Comparison of ENCODE assay signal across 8 cellular contexts in the genomic region with DNA sequence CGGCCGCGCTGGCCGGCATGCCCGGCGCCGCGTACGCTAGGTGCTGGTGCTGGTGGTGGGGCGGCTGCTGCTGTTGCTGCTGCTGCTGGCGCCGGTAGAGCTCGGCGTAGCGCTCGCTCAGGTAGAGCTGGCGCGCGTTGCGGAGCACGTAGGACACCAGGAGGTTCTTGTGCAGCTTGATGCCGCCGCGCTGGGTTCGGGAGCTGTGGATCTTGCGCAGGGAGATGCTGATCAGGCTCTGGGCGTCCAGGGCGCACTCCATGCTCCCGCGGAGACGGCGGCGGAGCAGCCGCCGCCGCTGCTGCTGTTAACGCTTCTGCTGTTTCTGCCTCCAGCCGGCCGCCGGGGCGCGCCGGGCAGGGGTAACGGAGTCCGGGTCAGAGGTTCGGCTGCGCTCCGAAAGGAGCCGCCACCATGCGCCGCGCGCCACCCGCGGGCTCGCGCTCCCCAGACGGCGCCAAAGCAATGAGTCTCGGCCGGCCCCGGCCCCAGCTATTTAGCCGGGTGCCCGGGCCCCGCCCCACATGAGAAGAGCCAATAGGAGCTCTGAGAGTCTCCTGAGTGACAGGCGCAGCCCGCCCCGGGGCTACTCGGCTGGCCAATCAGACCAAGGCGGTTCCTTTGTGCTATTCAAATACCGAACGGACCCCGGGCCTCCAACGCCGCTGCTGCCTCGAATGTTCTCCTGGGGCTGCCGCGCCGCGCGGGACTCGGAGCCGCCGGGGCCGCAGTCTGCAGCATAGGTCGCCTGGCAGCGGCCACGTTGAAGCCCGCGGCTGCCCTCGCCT. TPM values are rescaled to one million over a fixed set of nuclear protein-coding genes. Genes with fewer than 3 reads are reported as not detected.
DNase-seq lines count a peak whose midpoint lies in the region; ATAC-seq and TF ChIP-seq lines count a peak whose summit lies in the region.

TSS of gene IER5L (minus strand) at position 471 of the 788 bp plus-strand sequence. CDS start at position 262, 209 bp downstream.

- peak within 1 kb of the TSS; percentile 40 for H3K9ac ChIP-seq in SU-DHL-6 (ENCODE audit: low read length)
- peak within 1 kb of the TSS; percentile 98 for H3K9ac ChIP-seq in trophoblast cell (ENCODE audit: low read length)

- peak within 1 kb of the TSS; percentile 7 for H2BK12ac ChIP-seq in trophoblast cell (ENCODE audit: low read length)

- no CpG with 5 or more reads among the region's 91 CpGs for WGBS in trophoblast cell (ENCODE audit: extremely low coverage, insufficient coverage, insufficient read length)
- WGBS in tibial nerve, 2 donors, result 0 to 1% methylated on average over 61 to 67 of the region's 91 CpGs

- H3K27ac ChIP-seq in SU-DHL-6 (ENCODE audit: low read depth, low read length) (no peak within 1 kb of the TSS), cardiac muscle cell (peak within 1 kb of the TSS; percentile 78), trophoblast cell (ENCODE audit: low read depth, low read length) (peak within 1 kb of the TSS; percentile 99), tibial nerve (peak within 1 kb of the TSS; percentile 93 to 99 (median 98))

- H3F3A ChIP-seq in SU-DHL-6 (ENCODE audit: insufficient read depth), result peaks cover 3% of the 10 kb centered on the region; the same call in 1 of the 2 replicates

- DNase-seq in GM12865 (ENCODE audit: low read depth) (peak; percentile 96), NCI-H1105 treated with DMSO at 0.1 percent for 48 hours (lab: John Stamatoyannopoulos, UW) (peak; percentile 92), cardiac muscle cell (ENCODE audit: low read depth in 1 of 2, low spot score in 1 of 2) (peak; percentile 97 to 98), trophoblast cell (peak; percentile 96 to 99), tibial nerve (ENCODE audit: low spot score in 2 of 2) (peak; percentile 93)
- DNase-seq in activated naive CD8-positive, alpha-beta T cell treated with anti-CD3 and anti-CD28 coated beads, Interleukin-2, amount 50 U/mL, for 24 hours, result peak; percentile 93

- peak within 1 kb of the TSS; percentile 75 for H4K8ac ChIP-seq in trophoblast cell (ENCODE audit: low read depth, low read length)

- TF ChIP-seq EP300 in tibial nerve (IDR thresholded peaks at IDR 0.05), result peak; percentile 22 to 100

- H4K91ac ChIP-seq in trophoblast cell (ENCODE audit: low read depth, low read length), result peak within 1 kb of the TSS; percentile 91

- no peaks in the 10 kb centered on the region for H3K9me3 Mint-ChIP-seq in activated naive CD8-positive, alpha-beta T cell treated with anti-CD3 and anti-CD28 coated beads, Interleukin-2, amount 50 U/mL, for 24 hours

- no peak for TF ChIP-seq CTCF in GM12865 (IDR thresholded peaks at IDR 0.05; ENCODE audit: insufficient read depth, low read depth, low read length, missing control alignments)
- no peak for TF ChIP-seq CTCF in SU-DHL-6 (IDR thresholded peaks at IDR 0.05; ENCODE audit: insufficient read depth, low read length, poor library complexity, severe bottlenecking)
- no peak for TF ChIP-seq CTCF in cardiac muscle cell (IDR thresholded peaks at IDR 0.05; ENCODE audit: low read depth, low read length)
- peak in 2 of 5 experiments; percentile 30 to 50 for TF ChIP-seq CTCF in tibial nerve (IDR thresholded peaks at IDR 0.05)

- peaks cover 4% of the 10 kb centered on the region for H3K27me3 Mint-ChIP-seq in activated naive CD8-positive, alpha-beta T cell treated with anti-CD3 and anti-CD28 coated beads, Interleukin-2, amount 50 U/mL, for 24 hours

- peak within 1 kb of the TSS; percentile 98 for H3K4ac ChIP-seq in trophoblast cell (ENCODE audit: low read depth, low read length)

- peaks cover 12% of the 10 kb centered on the region for H3K4me1 ChIP-seq in cardiac muscle cell (ENCODE audit: low read depth)
- peaks cover 14 to 28% of the 10 kb centered on the region in 2 experiments for H3K4me1 ChIP-seq in trophoblast cell (ENCODE audit: control insufficient read depth in 1 of 2, insufficient read depth in 2 of 2, low read length in 2 of 2)
- peaks cover 0 to 36% (median 20%) of the 10 kb centered on the region in 4 donors for H3K4me1 ChIP-seq in tibial nerve

- peak within 1 kb of the TSS; percentile 94 for H3K18ac ChIP-seq in trophoblast cell (ENCODE audit: low read length)

- peak within 1 kb of the TSS; percentile 82 for H3K4me3 Mint-ChIP-seq in activated naive CD8-positive, alpha-beta T cell treated with anti-CD3 and anti-CD28 coated beads, Interleukin-2, amount 50 U/mL, for 24 hours

- H3K23ac ChIP-seq in trophoblast cell (ENCODE audit: low read length), result no peak within 1 kb of the TSS

- H3K4me1 Mint-ChIP-seq in activated naive CD8-positive, alpha-beta T cell treated with anti-CD3 and anti-CD28 coated beads, Interleukin-2, amount 50 U/mL, for 24 hours, result peaks cover 11% of the 10 kb centered on the region

- H3K9me2 ChIP-seq in SU-DHL-6 (replicated peaks; ENCODE audit: insufficient read depth, low read length), result no peaks in the 10 kb centered on the region

- H3K36me3 ChIP-seq in SU-DHL-6 (ENCODE audit: low read length) (no peaks in the 10 kb centered on the region), cardiac muscle cell (no peaks in the 10 kb centered on the region), trophoblast cell (ENCODE audit: control insufficient read depth in 1 of 2, insufficient read depth in 2 of 2, low read length in 2 of 2) (peaks cover 0 to 6% of the 10 kb centered on the region in 2 experiments), tibial nerve (no peaks in the 10 kb centered on the region)

- no peak within 1 kb of the TSS for H4K12ac ChIP-seq in trophoblast cell (ENCODE audit: low read depth, low read length)

- H2BK5ac ChIP-seq in trophoblast cell (ENCODE audit: low read depth, low read length, poor library complexity), result peak within 1 kb of the TSS; percentile 94

- TF ChIP-seq POLR2A in tibial nerve (IDR thresholded peaks at IDR 0.05), result peak; percentile 89 to 97

- H2BK120ac ChIP-seq in trophoblast cell (ENCODE audit: insufficient read depth, low read length, poor library complexity), result peak within 1 kb of the TSS; percentile 70

- H3K9me3 ChIP-seq in SU-DHL-6 (ENCODE audit: insufficient read depth, low read length) (no peaks in the 10 kb centered on the region), cardiac muscle cell (ENCODE audit: low read depth) (no peaks in the 10 kb centered on the region), trophoblast cell (ENCODE audit: insufficient read depth, low read depth, low read length) (no peaks in the 10 kb centered on the region), tibial nerve (no peaks in the 10 kb centered on the region)

- peak within 1 kb of the TSS; percentile 57 for H2AK5ac ChIP-seq in trophoblast cell (ENCODE audit: low read length)

- peak within 1 kb of the TSS; percentile 96 for H3K14ac ChIP-seq in trophoblast cell (ENCODE audit: low read length)

- peaks cover 35% of the 10 kb centered on the region for H3K79me1 ChIP-seq in trophoblast cell (ENCODE audit: low read length)

- H3K4me2 ChIP-seq in SU-DHL-6 (ENCODE audit: low read depth, low read length, poor library complexity, severe bottlenecking), result peak within 1 kb of the TSS; percentile 71
- H3K4me2 ChIP-seq in trophoblast cell (ENCODE audit: low read length), result peak within 1 kb of the TSS; percentile 97

- H3K4me3 ChIP-seq in GM12865 (ENCODE audit: low read depth, low read length) (peak within 1 kb of the TSS; percentile 84), SU-DHL-6 (ENCODE audit: insufficient read depth, low read length, poor library complexity, severe bottlenecking) (peak within 1 kb of the TSS; percentile 52), cardiac muscle cell (peak within 1 kb of the TSS; percentile 99), trophoblast cell (ENCODE audit: low read depth, low read length) (peak within 1 kb of the TSS; percentile 99), tibial nerve (peak within 1 kb of the TSS; percentile 74 to 92 (median 86))

- no peaks in the 10 kb centered on the region for H3K27me3 ChIP-seq in SU-DHL-6 (ENCODE audit: low read length)
- peaks cover 7% of the 10 kb centered on the region for H3K27me3 ChIP-seq in cardiac muscle cell
- H3K27me3 ChIP-seq in trophoblast cell (ENCODE audit: insufficient read depth, low read length), result no peaks in the 10 kb centered on the region
- H3K27me3 ChIP-seq in tibial nerve, result no peaks in the 10 kb centered on the region

- ATAC-seq in HG02678 (IDR thresholded peaks at IDR 0.05; ENCODE audit: unreplicated experiment), result peak; percentile 83
- ATAC-seq in activated naive CD8-positive, alpha-beta T cell treated with anti-CD3 and anti-CD28 coated beads, Interleukin-2, amount 50 U/mL, for 24 hours, result peak; percentile 92

- H4K20me1 ChIP-seq in SU-DHL-6 (ENCODE audit: low read depth, low read length), result no peaks in the 10 kb centered on the region

- H3K79me2 ChIP-seq in SU-DHL-6 (ENCODE audit: insufficient read depth, low read length) (no peaks in the 10 kb centered on the region), trophoblast cell (ENCODE audit: control insufficient read depth, insufficient read depth, low read length, poor library complexity) (peaks cover 25% of the 10 kb centered on the region)

- no peaks in the 10 kb centered on the region for H3K36me3 Mint-ChIP-seq in activated naive CD8-positive, alpha-beta T cell treated with anti-CD3 and anti-CD28 coated beads, Interleukin-2, amount 50 U/mL, for 24 hours (ENCODE audit: low read depth)

- no peak within 1 kb of the TSS for H3K27ac Mint-ChIP-seq in activated naive CD8-positive, alpha-beta T cell treated with anti-CD3 and anti-CD28 coated beads, Interleukin-2, amount 50 U/mL, for 24 hours

- H2AFZ ChIP-seq in SU-DHL-6 (ENCODE audit: low read depth, low read length, severe bottlenecking) (peak within 1 kb of the TSS; percentile 60), trophoblast cell (ENCODE audit: insufficient read depth, low read length, poor library complexity) (peak within 1 kb of the TSS; percentile 66)

RNA-seq across cellular contexts. Expression of gene IER5L, which starts in this region (rescaled TPM):
- total RNA-seq in cardiac muscle cell (51.7 and 77.4 TPM in 2 replicates), tibial nerve (10 to 100 TPM; 13.0 to 31.5 (median 25.3) TPM)
- 21.5 and 38.5 TPM in 2 replicates for polyA plus RNA-seq in cardiac muscle cell
- polyA plus RNA-seq in trophoblast cell (2013), result 63.3 and 64.2 TPM in 2 replicates
